Comparison of ENCODE assay signal across 8 cellular contexts in the genomic region with DNA sequence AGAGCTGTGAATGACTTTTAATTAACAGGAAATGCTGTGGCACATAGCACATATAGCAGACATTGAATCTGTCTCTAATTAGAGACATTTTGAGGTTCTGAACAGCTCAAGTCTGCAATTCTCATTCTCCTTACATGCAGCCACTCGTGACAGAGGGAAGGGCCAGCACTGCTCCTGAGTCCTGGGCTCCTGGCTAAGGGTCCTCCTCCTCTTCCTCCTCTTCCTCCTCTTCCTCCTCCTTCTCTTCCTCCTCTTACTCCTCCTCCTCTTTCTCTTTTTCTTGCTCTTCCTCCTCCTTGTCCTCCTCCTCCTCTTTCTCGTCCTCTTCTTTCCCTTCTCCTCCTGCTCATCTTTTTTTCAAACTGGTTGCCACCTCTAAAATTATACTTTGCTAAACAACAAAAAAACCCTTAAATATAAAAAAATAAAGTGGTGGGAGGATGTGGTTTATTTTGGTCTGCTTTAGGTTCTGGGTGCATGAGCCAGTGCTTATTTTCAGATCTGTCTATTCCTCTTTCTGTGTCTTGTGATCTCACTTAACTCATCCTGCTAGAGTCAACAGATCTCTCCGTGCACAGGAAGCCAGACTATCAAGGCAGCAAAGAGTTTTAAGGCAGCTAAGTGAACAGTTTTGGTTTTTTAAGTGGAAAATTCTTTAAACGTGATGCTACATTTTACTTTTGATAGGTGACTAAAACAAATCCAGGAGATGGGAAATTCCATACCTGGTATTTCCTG.
DNase-seq lines count a peak whose midpoint lies in the region; ATAC-seq lines count a peak whose summit lies in the region.

No MANE protein-coding gene starts in this region.

- peak; percentile 88 for ATAC-seq in HG02852 (IDR thresholded peaks at IDR 0.05; ENCODE audit: unreplicated experiment)

- peak; percentile 34 for DNase-seq in activated gamma-delta T cell treated with Interleukin-2 at 50 U/mL for 16 hours
- no peak for DNase-seq in activated gamma-delta T cell (lab: John Stamatoyannopoulos, UW)
- DNase-seq in OCI-M1 (lab: John Stamatoyannopoulos, UW), result peak; percentile 14
- peak; percentile 76 for DNase-seq in germinal center (ENCODE audit: low spot score)
- no peak for DNase-seq in NCI-H1417 (lab: John Stamatoyannopoulos, UW)
- DNase-seq in GOT3 (lab: John Stamatoyannopoulos, UW), result no peak
- DNase-seq in D341Med (ENCODE audit: low spot score), result no peak

Comparison
In these comparisons a context has a peak if more than half of its experiments do, and no peak if none do; other contexts are left out.
1. DNase-seq: peak in activated gamma-delta T cell treated with Interleukin-2 at 50 U/mL for 16 hours (single experiment), OCI-M1 (single experiment) and germinal center (single experiment); none in activated gamma-delta T cell (single experiment), NCI-H1417 (0 of 3), GOT3 (single experiment) and D341Med (single experiment).